ENCODE assay signal across 1 cellular context in the genomic region with DNA sequence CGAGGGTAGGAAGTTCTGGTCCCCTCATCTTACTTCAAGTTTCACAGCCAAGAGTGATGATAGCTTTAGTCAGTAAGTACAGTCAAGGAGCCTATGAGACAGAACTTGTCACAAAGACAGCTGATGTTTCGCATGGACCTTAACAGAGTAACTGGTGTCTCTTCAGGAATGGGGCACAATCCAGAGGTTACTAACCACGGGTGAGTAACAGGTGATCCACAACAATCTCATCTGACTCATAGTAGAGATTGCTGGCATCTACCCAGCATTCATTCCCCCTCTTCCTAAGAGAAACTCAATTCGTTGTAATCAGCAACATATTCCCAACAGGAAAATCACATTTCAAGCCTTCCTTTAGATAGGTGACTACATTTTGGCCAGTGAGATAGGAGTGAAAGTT.
TF ChIP-seq lines count a peak whose summit lies in the region.

No MANE protein-coding gene starts in this region.

TF ChIP-seq in WTC11, 78 proteins besides CTCF, POLR2A, EP300 and RAD21 (continued from another document):
- TF ChIP-seq, protein P1, sequence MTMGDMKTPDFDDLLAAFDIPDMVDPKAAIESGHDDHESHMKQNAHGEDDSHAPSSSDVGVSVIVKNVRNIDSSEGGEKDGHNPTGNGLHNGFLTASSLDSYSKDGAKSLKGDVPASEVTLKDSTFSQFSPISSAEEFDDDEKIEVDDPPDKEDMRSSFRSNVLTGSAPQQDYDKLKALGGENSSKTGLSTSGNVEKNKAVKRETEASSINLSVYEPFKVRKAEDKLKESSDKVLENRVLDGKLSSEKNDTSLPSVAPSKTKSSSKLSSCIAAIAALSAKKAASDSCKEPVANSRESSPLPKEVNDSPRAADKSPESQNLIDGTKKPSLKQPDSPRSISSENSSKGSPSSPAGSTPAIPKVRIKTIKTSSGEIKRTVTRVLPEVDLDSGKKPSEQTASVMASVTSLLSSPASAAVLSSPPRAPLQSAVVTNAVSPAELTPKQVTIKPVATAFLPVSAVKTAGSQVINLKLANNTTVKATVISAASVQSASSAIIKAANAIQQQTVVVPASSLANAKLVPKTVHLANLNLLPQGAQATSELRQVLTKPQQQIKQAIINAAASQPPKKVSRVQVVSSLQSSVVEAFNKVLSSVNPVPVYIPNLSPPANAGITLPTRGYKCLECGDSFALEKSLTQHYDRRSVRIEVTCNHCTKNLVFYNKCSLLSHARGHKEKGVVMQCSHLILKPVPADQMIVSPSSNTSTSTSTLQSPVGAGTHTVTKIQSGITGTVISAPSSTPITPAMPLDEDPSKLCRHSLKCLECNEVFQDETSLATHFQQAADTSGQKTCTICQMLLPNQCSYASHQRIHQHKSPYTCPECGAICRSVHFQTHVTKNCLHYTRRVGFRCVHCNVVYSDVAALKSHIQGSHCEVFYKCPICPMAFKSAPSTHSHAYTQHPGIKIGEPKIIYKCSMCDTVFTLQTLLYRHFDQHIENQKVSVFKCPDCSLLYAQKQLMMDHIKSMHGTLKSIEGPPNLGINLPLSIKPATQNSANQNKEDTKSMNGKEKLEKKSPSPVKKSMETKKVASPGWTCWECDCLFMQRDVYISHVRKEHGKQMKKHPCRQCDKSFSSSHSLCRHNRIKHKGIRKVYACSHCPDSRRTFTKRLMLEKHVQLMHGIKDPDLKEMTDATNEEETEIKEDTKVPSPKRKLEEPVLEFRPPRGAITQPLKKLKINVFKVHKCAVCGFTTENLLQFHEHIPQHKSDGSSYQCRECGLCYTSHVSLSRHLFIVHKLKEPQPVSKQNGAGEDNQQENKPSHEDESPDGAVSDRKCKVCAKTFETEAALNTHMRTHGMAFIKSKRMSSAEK (CRISPR knock-in tag; IDR thresholded peaks at IDR 0.05; ENCODE audit: borderline replicate concordance): no peak
- TF ChIP-seq, protein P2, sequence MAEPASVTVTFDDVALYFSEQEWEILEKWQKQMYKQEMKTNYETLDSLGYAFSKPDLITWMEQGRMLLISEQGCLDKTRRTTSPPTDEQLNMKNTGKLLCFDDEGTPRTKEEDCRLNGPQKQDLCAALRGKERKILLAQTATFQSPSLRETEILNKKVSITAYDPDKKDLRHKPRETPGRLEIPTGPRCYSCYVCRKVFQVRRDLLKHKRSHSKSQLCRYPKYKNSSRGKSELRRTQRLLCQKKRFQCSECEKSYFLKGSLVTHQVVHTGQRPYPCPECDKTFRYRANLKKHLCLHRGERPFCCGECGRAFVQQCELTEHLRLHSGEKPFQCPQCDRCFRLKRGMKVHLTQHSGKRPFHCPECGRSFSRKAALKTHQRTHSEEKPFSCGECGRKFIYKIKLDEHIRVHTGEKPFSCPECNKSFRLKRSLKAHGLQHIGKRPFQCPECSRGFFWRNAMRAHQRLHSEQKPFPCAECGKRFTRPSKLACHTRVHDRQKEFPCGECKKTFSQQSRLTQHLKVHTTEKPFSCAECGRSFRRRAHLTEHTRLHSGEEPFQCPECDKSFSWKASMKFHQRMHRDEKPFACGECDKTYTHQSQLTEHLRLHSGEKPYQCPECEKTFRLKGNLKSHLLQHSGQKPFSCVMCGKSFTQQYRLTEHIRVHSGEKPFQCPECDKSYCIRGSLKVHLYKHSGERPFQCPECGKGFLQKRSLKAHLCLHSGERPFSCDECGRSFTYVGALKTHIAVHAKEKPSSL (CRISPR knock-in tag; conservative IDR thresholded peaks at IDR 0.05): no peak
- TF ChIP-seq, protein P3, sequence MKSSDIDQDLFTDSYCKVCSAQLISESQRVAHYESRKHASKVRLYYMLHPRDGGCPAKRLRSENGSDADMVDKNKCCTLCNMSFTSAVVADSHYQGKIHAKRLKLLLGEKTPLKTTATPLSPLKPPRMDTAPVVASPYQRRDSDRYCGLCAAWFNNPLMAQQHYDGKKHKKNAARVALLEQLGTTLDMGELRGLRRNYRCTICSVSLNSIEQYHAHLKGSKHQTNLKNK (CRISPR knock-in tag; IDR thresholded peaks at IDR 0.05): no peak
- no peak for TF ChIP-seq OVOL2 (CRISPR knock-in tag; IDR thresholded peaks at IDR 0.05; ENCODE audit: borderline replicate concordance)
